ENCODE assay signal across 11 cellular contexts in the genomic region with DNA sequence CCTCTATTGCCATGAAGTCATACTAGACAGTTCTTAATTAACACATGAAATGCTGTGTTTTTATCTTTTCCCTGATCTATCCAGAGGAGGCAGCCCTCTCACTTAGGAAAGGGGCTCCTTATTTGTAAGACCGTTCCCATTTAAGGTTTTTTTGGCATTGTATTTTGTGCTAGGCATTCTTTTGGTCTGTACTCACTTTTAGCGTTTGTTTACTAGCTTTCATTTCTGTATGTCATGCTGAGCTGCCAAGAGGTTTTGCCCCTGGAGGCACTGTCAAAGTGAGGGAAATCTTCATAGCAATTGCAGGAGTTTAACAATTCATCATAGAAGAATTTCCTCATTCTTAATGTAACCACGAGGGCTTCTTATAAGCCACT. TPM values are rescaled to one million over a fixed set of nuclear protein-coding genes. Genes with fewer than 3 reads are reported as not detected.
DNase-seq lines count a peak whose midpoint lies in the region; ATAC-seq and TF ChIP-seq lines count a peak whose summit lies in the region.
"Had no signal": no experiment of that assay in that cellular context is flagged by ENCODE, and none has a peak within 500 bp of the region (broad histone marks: within the 10 kb centered on the region; RNA-seq: fewer than 3 reads in every experiment).

No MANE protein-coding gene starts in this region.

- H3K4me3 ChIP-seq in SJSA1, result no peak overlapping the region
- no peak overlapping the region for H3K4me3 ChIP-seq in fibroblast of pulmonary artery (replicated peaks; ENCODE audit: low read depth, low read length)
- no peak overlapping the region for H3K4me3 ChIP-seq in smooth muscle cell

- H3K4me2 ChIP-seq in smooth muscle cell, result peak overlapping the region; percentile 9

- H3K36me3 Mint-ChIP-seq in activated CD4-positive, alpha-beta T cell treated with anti-CD3 and anti-CD28 coated beads, Interleukin-2, amount 10 ng/mL, durations not matched to agents 24 days and 14 days (ENCODE audit: low read depth), result peaks cover 77% of the 10 kb centered on the region

- no peaks in the 10 kb centered on the region for H3F3A ChIP-seq in smooth muscle cell (ENCODE audit: low read depth)

- H3K4me1 ChIP-seq in SJSA1 (replicated peaks) (peaks cover 26% of the 10 kb centered on the region), smooth muscle cell (ENCODE audit: low read depth) (peaks cover 3% of the 10 kb centered on the region)

- peaks cover 0 to 7% of the 10 kb centered on the region in 2 donors for H3K9me3 Mint-ChIP-seq in stimulated activated naive CD8-positive, alpha-beta T cell treated with anti-CD3 and anti-CD28 coated beads, Interleukin-15, amount 100 ng/mL, for 72 hours
- H3K9me3 Mint-ChIP-seq in activated CD4-positive, alpha-beta T cell treated with anti-CD3 and anti-CD28 coated beads, Interleukin-2, amount 10 ng/mL, durations not matched to agents 24 days and 14 days, result peaks cover 11% of the 10 kb centered on the region

- H4K20me1 ChIP-seq in smooth muscle cell (ENCODE audit: low read depth), result no peaks in the 10 kb centered on the region

- peak overlapping the region; percentile 95 for H3K27ac ChIP-seq in SJSA1
- H3K27ac ChIP-seq in smooth muscle cell (ENCODE audit: low read depth), result peak overlapping the region; percentile 51

- DNase-seq in ELF-1 (ENCODE audit: low read depth, low spot score) (peak; percentile 7), SJSA1 (ENCODE audit: low read depth in 1 of 2, low spot score in 2 of 2) (peak; percentile 76 to 89), fibroblast of pulmonary artery (ENCODE audit: low read depth) (peak; percentile 43), smooth muscle cell (lab: John Stamatoyannopoulos, UW; ENCODE audit: unreplicated experiment) (no peak), H4 (ENCODE audit: low spot score) (no peak)
- no peak for DNase-seq in stimulated activated naive CD8-positive, alpha-beta T cell treated with anti-CD3 and anti-CD28 coated beads, Interleukin-15, amount 100 ng/mL, for 72 hours
- no peak for DNase-seq in activated CD4-positive, alpha-beta T cell treated with anti-CD3 and anti-CD28 coated beads, Interleukin-2, amount 10 ng/mL, durations not matched to agents 24 days and 14 days
- DNase-seq: COR-L47, MM.1S had no signal

- no peak overlapping the region for H2AFZ ChIP-seq in smooth muscle cell (ENCODE audit: low read depth)

- TF ChIP-seq CTCF in fibroblast of pulmonary artery (IDR thresholded peaks at IDR 0.05; ENCODE audit: low read length, missing control alignments) (no peak), smooth muscle cell (IDR thresholded peaks at IDR 0.05; ENCODE audit: borderline replicate concordance, insufficient read depth, poor library complexity, severe bottlenecking) (no peak)

- intact Hi-C loops in activated CD4-positive, alpha-beta T cell treated with anti-CD3 and anti-CD28 coated beads, Interleukin-2, amount 10 ng/mL, durations not matched to agents 24 days and 14 days (cut with micrococcal nuclease), result no loop called here

- H3K9me3 ChIP-seq in SJSA1 (replicated peaks), result no peaks in the 10 kb centered on the region
- no peaks in the 10 kb centered on the region for H3K9me3 ChIP-seq in smooth muscle cell (replicated peaks; ENCODE audit: low read depth)

- 36% methylated on average over 3 of the region's 3 CpGs for WGBS in smooth muscle cell (ENCODE audit: low lambda C conversion rate)

- H3K9ac ChIP-seq in smooth muscle cell (ENCODE audit: low read depth), result no peak overlapping the region

- H3K27me3 Mint-ChIP-seq in stimulated activated naive CD8-positive, alpha-beta T cell treated with anti-CD3 and anti-CD28 coated beads, Interleukin-15, amount 100 ng/mL, for 72 hours, result no peaks in the 10 kb centered on the region
- H3K27me3 Mint-ChIP-seq in activated CD4-positive, alpha-beta T cell treated with anti-CD3 and anti-CD28 coated beads, Interleukin-2, amount 10 ng/mL, durations not matched to agents 24 days and 14 days, result no peaks in the 10 kb centered on the region

- peaks cover 38% of the 10 kb centered on the region for H3K36me3 ChIP-seq in SJSA1
- no peaks in the 10 kb centered on the region for H3K36me3 ChIP-seq in smooth muscle cell (ENCODE audit: low read depth)

- H3K27me3 ChIP-seq in SJSA1 (replicated peaks), result no peaks in the 10 kb centered on the region
- no peaks in the 10 kb centered on the region for H3K27me3 ChIP-seq in smooth muscle cell (ENCODE audit: low read depth)

- no peak for ATAC-seq in stimulated activated naive CD8-positive, alpha-beta T cell treated with anti-CD3 and anti-CD28 coated beads, Interleukin-15, amount 100 ng/mL, for 72 hours
- ATAC-seq in HG02840 (IDR thresholded peaks at IDR 0.05; ENCODE audit: low FRiP score, unreplicated experiment), result no peak
- ATAC-seq: Panc1 had no signal

- no peaks in the 10 kb centered on the region for H3K4me1 Mint-ChIP-seq in stimulated activated naive CD8-positive, alpha-beta T cell treated with anti-CD3 and anti-CD28 coated beads, Interleukin-15, amount 100 ng/mL, for 72 hours
- H3K4me1 Mint-ChIP-seq in activated CD4-positive, alpha-beta T cell treated with anti-CD3 and anti-CD28 coated beads, Interleukin-2, amount 10 ng/mL, durations not matched to agents 24 days and 14 days, result peaks cover 18% of the 10 kb centered on the region

- no peak overlapping the region for H3K4me3 Mint-ChIP-seq in stimulated activated naive CD8-positive, alpha-beta T cell treated with anti-CD3 and anti-CD28 coated beads, Interleukin-15, amount 100 ng/mL, for 72 hours
- H3K4me3 Mint-ChIP-seq in activated CD4-positive, alpha-beta T cell treated with anti-CD3 and anti-CD28 coated beads, Interleukin-2, amount 10 ng/mL, durations not matched to agents 24 days and 14 days, result no peak overlapping the region

- H3K79me2 ChIP-seq in smooth muscle cell (ENCODE audit: low read depth), result no peaks in the 10 kb centered on the region

- peak overlapping the region in 1 of 2 donors; percentile 71 for H3K27ac Mint-ChIP-seq in stimulated activated naive CD8-positive, alpha-beta T cell treated with anti-CD3 and anti-CD28 coated beads, Interleukin-15, amount 100 ng/mL, for 72 hours
- no peak overlapping the region for H3K27ac Mint-ChIP-seq in activated CD4-positive, alpha-beta T cell treated with anti-CD3 and anti-CD28 coated beads, Interleukin-2, amount 10 ng/mL, durations not matched to agents 24 days and 14 days

RNA-seq across cellular contexts. Expression of a gene that starts 59.5 kb away (rescaled TPM):
- 24.1 and 26.0 TPM in 2 replicates for total RNA-seq in SJSA1 (2014; rRNA removed; shearing (Covaris generic))
- total RNA-seq in smooth muscle cell, result 18.3 and 25.2 TPM in 2 replicates
- 10.7 and 12.0 TPM in 2 replicates for polyA plus RNA-seq in smooth muscle cell
- total RNA-seq in H4 (2014; rRNA removed; shearing (Covaris generic)), result 8.4 and 11.3 TPM in 2 replicates
- 50.7 and 51.8 TPM in 2 replicates for total RNA-seq in activated CD4-positive, alpha-beta T cell treated with anti-CD3 and anti-CD28 coated beads, Interleukin-2, amount 10 ng/mL, durations not matched to agents 24 days and 14 days

Comparison
In these comparisons a context has a peak if more than half of its experiments do, and no peak if none do; other contexts are left out.
1. DNase-seq: peak in ELF-1 (single experiment), SJSA1 (2 of 2) and fibroblast of pulmonary artery (single experiment); none in smooth muscle cell (single experiment), stimulated activated naive CD8-positive, alpha-beta T cell treated with anti-CD3 and anti-CD28 coated beads, Interleukin-15, amount 100 ng/mL, for 72 hours (0 of 2), H4 (single experiment) and activated CD4-positive, alpha-beta T cell treated with anti-CD3 and anti-CD28 coated beads, Interleukin-2, amount 10 ng/mL, durations not matched to agents 24 days and 14 days (single experiment).